ENCODE assay signal across 2 cellular contexts in the genomic region with DNA sequence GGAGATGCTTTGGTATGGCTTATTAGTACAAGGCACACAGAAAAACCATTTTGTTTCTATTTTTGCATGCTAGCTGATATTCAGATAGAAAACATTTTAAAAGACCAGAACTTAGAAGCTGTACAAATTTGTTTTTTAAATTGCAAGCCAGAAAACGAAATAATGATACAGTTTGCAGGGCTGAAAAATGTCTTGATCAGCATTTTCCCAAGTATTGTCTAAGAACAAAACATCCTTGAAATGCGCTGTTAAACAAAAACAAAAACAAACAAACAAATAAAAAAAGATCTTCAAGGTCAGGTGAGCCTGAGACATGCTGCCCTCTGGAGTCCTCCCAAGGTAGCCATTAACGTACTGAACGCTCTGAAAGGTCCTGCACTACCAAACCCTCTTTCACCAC.
TF ChIP-seq lines count a peak whose summit lies in the region.

No MANE protein-coding gene starts in this region.

TF ChIP-seq in HepG2, 621 proteins besides CTCF, POLR2A, EP300 and RAD21:
- TF ChIP-seq PCBP1 (IDR thresholded peaks at IDR 0.05; ENCODE audit: borderline replicate concordance, low read depth, low read length), result no peak
- TF ChIP-seq, protein P1, sequence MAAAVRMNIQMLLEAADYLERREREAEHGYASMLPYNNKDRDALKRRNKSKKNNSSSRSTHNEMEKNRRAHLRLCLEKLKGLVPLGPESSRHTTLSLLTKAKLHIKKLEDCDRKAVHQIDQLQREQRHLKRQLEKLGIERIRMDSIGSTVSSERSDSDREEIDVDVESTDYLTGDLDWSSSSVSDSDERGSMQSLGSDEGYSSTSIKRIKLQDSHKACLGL (CRISPR knock-in tag; IDR thresholded peaks at IDR 0.05), result no peak
- peak; percentile 69 to 87; a peak in 3 of 4 replicates for TF ChIP-seq MAFK (conservative IDR thresholded peaks at IDR 0.05 in 1 of 2, IDR thresholded peaks at IDR 0.05 in 1 of 2; ENCODE audit: low read length in 2 of 2)
- TF ChIP-seq JUNB (CRISPR knock-in tag; IDR thresholded peaks at IDR 0.05; ENCODE audit: borderline replicate concordance), result no peak
- no peak for TF ChIP-seq ZBTB8A (CRISPR knock-in tag; IDR thresholded peaks at IDR 0.05; ENCODE audit: borderline replicate concordance, low read depth)
- peak; percentile 77 for TF ChIP-seq MAFF (IDR thresholded peaks at IDR 0.05; ENCODE audit: low read depth, low read length)
- TF ChIP-seq HOXA9 (CRISPR knock-in tag; IDR thresholded peaks at IDR 0.05; ENCODE audit: borderline replicate concordance), result no peak
- TF ChIP-seq ZNF263 (CRISPR knock-in tag; IDR thresholded peaks at IDR 0.05), result no peak

TF ChIP-seq in IMR-90, 13 proteins besides CTCF, POLR2A, EP300 and RAD21:
- TF ChIP-seq MAFK (IDR thresholded peaks at IDR 0.05; ENCODE audit: low read depth, low read length), result peak; percentile 75
- TF ChIP-seq, protein P2, sequence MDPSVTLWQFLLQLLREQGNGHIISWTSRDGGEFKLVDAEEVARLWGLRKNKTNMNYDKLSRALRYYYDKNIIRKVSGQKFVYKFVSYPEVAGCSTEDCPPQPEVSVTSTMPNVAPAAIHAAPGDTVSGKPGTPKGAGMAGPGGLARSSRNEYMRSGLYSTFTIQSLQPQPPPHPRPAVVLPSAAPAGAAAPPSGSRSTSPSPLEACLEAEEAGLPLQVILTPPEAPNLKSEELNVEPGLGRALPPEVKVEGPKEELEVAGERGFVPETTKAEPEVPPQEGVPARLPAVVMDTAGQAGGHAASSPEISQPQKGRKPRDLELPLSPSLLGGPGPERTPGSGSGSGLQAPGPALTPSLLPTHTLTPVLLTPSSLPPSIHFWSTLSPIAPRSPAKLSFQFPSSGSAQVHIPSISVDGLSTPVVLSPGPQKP (IDR thresholded peaks at IDR 0.05; ENCODE audit: borderline replicate concordance, low read depth, low read length), result no peak
